In the genomic region with DNA sequence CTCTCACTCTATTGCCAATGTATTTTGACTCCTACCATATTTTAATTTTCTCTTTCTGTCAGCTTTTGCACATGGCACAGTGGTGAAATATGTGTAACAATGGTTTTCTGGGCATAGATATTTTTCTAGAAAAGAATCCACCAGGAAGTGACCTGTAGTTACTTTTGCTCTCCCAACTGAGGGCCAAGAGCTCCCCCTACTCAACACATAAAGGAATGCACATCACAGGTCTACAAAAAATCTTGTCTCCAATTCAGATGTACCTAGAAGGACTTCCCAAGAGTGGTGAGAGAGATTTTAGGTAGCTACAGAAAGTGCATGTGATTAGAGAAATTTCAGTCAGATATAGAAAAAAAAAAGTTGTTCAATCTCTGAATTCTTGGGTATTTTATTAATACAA, we compare ENCODE assay signal across 1 cellular context.
TF ChIP-seq lines count a peak whose summit lies in the region.

No MANE protein-coding gene starts in this region.

TF ChIP-seq in HEK293T, 16 proteins besides CTCF, POLR2A, EP300 and RAD21 (continued from another document):
- TF ChIP-seq, protein P1, sequence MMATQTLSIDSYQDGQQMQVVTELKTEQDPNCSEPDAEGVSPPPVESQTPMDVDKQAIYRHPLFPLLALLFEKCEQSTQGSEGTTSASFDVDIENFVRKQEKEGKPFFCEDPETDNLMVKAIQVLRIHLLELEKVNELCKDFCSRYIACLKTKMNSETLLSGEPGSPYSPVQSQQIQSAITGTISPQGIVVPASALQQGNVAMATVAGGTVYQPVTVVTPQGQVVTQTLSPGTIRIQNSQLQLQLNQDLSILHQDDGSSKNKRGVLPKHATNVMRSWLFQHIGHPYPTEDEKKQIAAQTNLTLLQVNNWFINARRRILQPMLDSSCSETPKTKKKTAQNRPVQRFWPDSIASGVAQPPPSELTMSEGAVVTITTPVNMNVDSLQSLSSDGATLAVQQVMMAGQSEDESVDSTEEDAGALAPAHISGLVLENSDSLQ (IDR thresholded peaks at IDR 0.05): no peak
- TF ChIP-seq ELF4 (IDR thresholded peaks at IDR 0.05) (no peak), ARNT (IDR thresholded peaks at IDR 0.05) (no peak), L3MBTL2 (conservative IDR thresholded peaks at IDR 0.05) (no peak), SUZ12 (IDR thresholded peaks at IDR 0.05) (no peak), FOXM1 (IDR thresholded peaks at IDR 0.05; ENCODE audit: borderline replicate concordance) (no peak), ZNF384 (IDR thresholded peaks at IDR 0.05) (no peak), CTBP1 (IDR thresholded peaks at IDR 0.05; ENCODE audit: borderline replicate concordance) (no peak), FOXK2 (IDR thresholded peaks at IDR 0.05) (no peak), TARDBP (IDR thresholded peaks at IDR 0.05) (no peak), BHLHE40 (IDR thresholded peaks at IDR 0.05; ENCODE audit: borderline replicate concordance) (no peak), SP1 (IDR thresholded peaks at IDR 0.05) (no peak), FOXA1 (IDR thresholded peaks at IDR 0.05) (no peak)
